Comparison of ENCODE assay signal across 4 cellular contexts in genomic region chr16:58637021-58637420, GRCh38. TPM values are rescaled to one million over a fixed set of nuclear protein-coding genes. Genes with fewer than 3 reads are reported as not detected.
A peak's percentile ranks its signal among the peaks of the same experiment; 100 is the strongest.
DNase-seq lines count a peak whose midpoint lies in the region; FAIRE-seq and TF ChIP-seq lines count a peak whose summit lies in the region.
"Not testable (repeated sequence)": the region's sequence is repeated elsewhere in the genome, so short reads cannot be mapped to it uniquely, and the experiment has no call there.

No MANE protein-coding gene starts in this region.

- peaks cover 31% of the 10 kb centered on the region for H3K4me1 Mint-ChIP-seq in dendritic cell treated with granulocyte-macrophage colony-stimulating factor and Interleukin-4, amounts not matched to agents 40 ng/mL and 50 ng/mL, for 4 days (ENCODE audit: low read depth)

- H3K9me3 ChIP-seq in HEK293 (ENCODE audit: control insufficient read depth, insufficient read depth, low read depth, low read length); kidney (ENCODE audit: control insufficient read depth in 1 of 2, low read length in 2 of 2): not testable (repeated sequence)

- intact Hi-C loops in dendritic cell treated with granulocyte-macrophage colony-stimulating factor and Interleukin-4, amounts not matched to agents 40 ng/mL and 50 ng/mL, for 4 days (cut with micrococcal nuclease): loop anchor here (10.0 kb wide), 1 partner anchor 242 kb away; the partner anchor contains the start of gene GINS3
- intact Hi-C loops in kidney (cut with DNase I): not testable (repeated sequence)
- intact Hi-C loops in posterior vena cava (cut with DNase I): loop anchor here in 1 of 2 donors (10.0 kb wide), 1 partner anchor 122 kb away; the partner anchor contains the start of gene SETD6

- POLR2A ChIA-PET in HEK293 (lab: Yijun Ruan, JAX): not testable (repeated sequence)

- H3K27ac ChIP-seq in HEK293 (ENCODE audit: extremely low read depth, low read depth, low read length); kidney (ENCODE audit: low read depth in 2 of 2, low read length in 2 of 2): not testable (repeated sequence)

- H3K4me3 Mint-ChIP-seq in dendritic cell treated with granulocyte-macrophage colony-stimulating factor and Interleukin-4, amounts not matched to agents 40 ng/mL and 50 ng/mL, for 4 days: not testable (repeated sequence)

- H3K27me3 Mint-ChIP-seq in dendritic cell treated with granulocyte-macrophage colony-stimulating factor and Interleukin-4, amounts not matched to agents 40 ng/mL and 50 ng/mL, for 4 days: not testable (repeated sequence)

- H3K4me1 ChIP-seq in HEK293 (ENCODE audit: control insufficient read depth, insufficient read depth, low read length); kidney (ENCODE audit: control insufficient read depth in 1 of 2, insufficient read depth in 1 of 2, low read depth in 1 of 2, low read length in 2 of 2): not testable (repeated sequence)

- H3K9me3 Mint-ChIP-seq in dendritic cell treated with granulocyte-macrophage colony-stimulating factor and Interleukin-4, amounts not matched to agents 40 ng/mL and 50 ng/mL, for 4 days: not testable (repeated sequence)

- not testable (repeated sequence) for FAIRE-seq in kidney (lab: Jason Lieb, UNC)

- not testable (repeated sequence) for H3K36me3 ChIP-seq in HEK293 (ENCODE audit: control insufficient read depth in 2 of 2, insufficient read depth in 1 of 2, low read length in 2 of 2); kidney (ENCODE audit: control insufficient read depth in 1 of 2, insufficient read depth in 2 of 2, low read length in 2 of 2)

- not testable (repeated sequence) for TF ChIP-seq CTCF in HEK293 (tag by site-specific recombination; IDR thresholded peaks at IDR 0.05); kidney (IDR thresholded peaks at IDR 0.05; ENCODE audit: borderline replicate concordance, extremely low read depth, insufficient read depth)

- not testable (repeated sequence) for H3K4me3 ChIP-seq in HEK293 (ENCODE audit: low read depth, low read length); kidney (ENCODE audit: low read length in 2 of 2)

- not testable (repeated sequence) for H3K36me3 Mint-ChIP-seq in dendritic cell treated with granulocyte-macrophage colony-stimulating factor and Interleukin-4, amounts not matched to agents 40 ng/mL and 50 ng/mL, for 4 days (ENCODE audit: low read depth)

- CTCF ChIA-PET in HEK293 (lab: Yijun Ruan, JAX): interaction anchor here (0.7 to 1.2 kb wide), 4 partner anchors 18 to 338 kb away, joined by 3 to 7 read pairs (median 3); no protein-coding TSS in a partner anchor

- peak; percentile 13 for DNase-seq in kidney
- peak; percentile 5 for DNase-seq in posterior vena cava (ENCODE audit: low spot score)

- H3K27ac Mint-ChIP-seq in dendritic cell treated with granulocyte-macrophage colony-stimulating factor and Interleukin-4, amounts not matched to agents 40 ng/mL and 50 ng/mL, for 4 days: peak overlapping the region; percentile 63

- not testable (repeated sequence) for H3K9ac ChIP-seq in kidney (ENCODE audit: low read length in 2 of 2)

TF ChIP-seq in HEK293, 187 proteins besides CTCF, POLR2A, EP300 and RAD21 (continues in another document):
- TF ChIP-seq ZNF530 (tag by site-specific recombination; IDR thresholded peaks at IDR 0.05; ENCODE audit: low read depth) (0 out of 2 replicates have a peak, but pooled peaks have one; percentile 24), ZNF404 (tag by site-specific recombination; IDR thresholded peaks at IDR 0.05) (peak; percentile 55; the same call in 1 of the 2 replicates), ZNF18 (tag by site-specific recombination; IDR thresholded peaks at IDR 0.05) (0 out of 2 replicates have a peak, but pooled peaks have one; percentile 29), ZNF19 (tag by site-specific recombination; IDR thresholded peaks at IDR 0.05; ENCODE audit: low read depth) (peak; percentile 54; the same call in 1 of the 2 replicates), ZNF426 (tag by site-specific recombination; IDR thresholded peaks at IDR 0.05) (peak; percentile 87), ZBTB11 (tag by site-specific recombination; conservative IDR thresholded peaks at IDR 0.05; ENCODE audit: low read depth) (peak; percentile 72), ZNF791 (tag by site-specific recombination; IDR thresholded peaks at IDR 0.05) (0 out of 2 replicates have a peak, but pooled peaks have one; percentile 36), ZNF654 (tag by site-specific recombination; IDR thresholded peaks at IDR 0.05; ENCODE audit: low read depth) (peak; percentile 13; the same call in 1 of the 2 replicates), ZNF510 (tag by site-specific recombination; IDR thresholded peaks at IDR 0.05; ENCODE audit: insufficient replicate concordance) (peak; percentile 69), ZNF623 (tag by site-specific recombination; IDR thresholded peaks at IDR 0.05) (peak; percentile 76), REST (tag by site-specific recombination; IDR thresholded peaks at IDR 0.05) (peak; percentile 54; the same call in 1 of the 2 replicates), ZNF121 (tag by site-specific recombination; IDR thresholded peaks at IDR 0.05) (peak; percentile 36; the same call in 1 of the 2 replicates), ZNF558 (tag by site-specific recombination; IDR thresholded peaks at IDR 0.05) (peak; percentile 69), ZNF140 (tag by site-specific recombination; IDR thresholded peaks at IDR 0.05) (peak; percentile 86), OVOL3 (tag by site-specific recombination; IDR thresholded peaks at IDR 0.05) (0 out of 2 replicates have a peak, but pooled peaks have one; percentile 16)

RNA-seq across cellular contexts. Expression of gene CNOT1, which starts 7.4 kb away (rescaled TPM):
- 147 TPM for total RNA-seq in kidney
- 54.8 TPM for polyA plus RNA-seq in kidney (ENCODE audit: insufficient read depth, low read depth, low replicate concordance)
- total RNA-seq in posterior vena cava: 100 to 1,000 TPM; 102 to 116 TPM

RNA-seq across cellular contexts. Expression of gene SLC38A7, which starts 47.5 kb away (rescaled TPM):
- 22.7 TPM for total RNA-seq in kidney
- polyA plus RNA-seq in kidney (ENCODE audit: insufficient read depth, low read depth, low replicate concordance): 8.2 TPM
- total RNA-seq in posterior vena cava: 10 to 100 TPM; 13.2 to 16.2 TPM
